ENCODE assay signal across 2 cellular contexts in genomic region chr12:114774181-114774580, GRCh38.
A peak's percentile ranks its signal among the peaks of the same experiment; 100 is the strongest.
TF ChIP-seq lines count a peak whose summit lies in the region.

No MANE protein-coding gene starts in this region.

TF ChIP-seq in HCT116, 20 proteins besides CTCF, POLR2A, EP300 and RAD21:
- TF ChIP-seq YY1 (IDR thresholded peaks at IDR 0.05; ENCODE audit: extremely low read depth, insufficient replicate concordance, low read depth, low read length) (no peak), TCF7L2 (IDR thresholded peaks at IDR 0.05; ENCODE audit: borderline replicate concordance, extremely low read depth, insufficient read depth, insufficient read length) (peak; percentile 35)

TF ChIP-seq in SK-N-SH treated with all-trans-retinoic acid at 6 μM for 48 hours, 23 proteins besides CTCF, POLR2A, EP300 and RAD21:
- TF ChIP-seq ISL1 (CRISPR knock-in tag; IDR thresholded peaks at IDR 0.05) (no peak), BACH2 (CRISPR knock-in tag; IDR thresholded peaks at IDR 0.05; ENCODE audit: borderline replicate concordance) (no peak), RARB (CRISPR knock-in tag; IDR thresholded peaks at IDR 0.05) (no peak), TSHZ2 (CRISPR knock-in tag; IDR thresholded peaks at IDR 0.05) (no peak), SNAI2 (CRISPR knock-in tag; IDR thresholded peaks at IDR 0.05) (no peak), TOX (CRISPR knock-in tag; IDR thresholded peaks at IDR 0.05; ENCODE audit: borderline replicate concordance) (no peak; the same call in 1 of the 2 replicates), TCF4 (CRISPR knock-in tag; IDR thresholded peaks at IDR 0.05; ENCODE audit: borderline replicate concordance) (no peak), ZNF565 (CRISPR knock-in tag; conservative IDR thresholded peaks at IDR 0.05; ENCODE audit: low read depth) (no peak), ARNTL (CRISPR knock-in tag; IDR thresholded peaks at IDR 0.05; ENCODE audit: borderline replicate concordance, low read depth) (no peak), ZC3H10 (CRISPR knock-in tag; IDR thresholded peaks at IDR 0.05) (no peak), ZFP30 (CRISPR knock-in tag; IDR thresholded peaks at IDR 0.05) (no peak), CSDC2 (CRISPR knock-in tag; IDR thresholded peaks at IDR 0.05) (no peak), ESRRG (CRISPR knock-in tag; IDR thresholded peaks at IDR 0.05) (no peak), GLIS3 (CRISPR knock-in tag; IDR thresholded peaks at IDR 0.05) (no peak), ZNF8 (CRISPR knock-in tag; IDR thresholded peaks at IDR 0.05) (no peak), ZFP3 (CRISPR knock-in tag; IDR thresholded peaks at IDR 0.05) (no peak), ZNF70 (CRISPR knock-in tag; IDR thresholded peaks at IDR 0.05) (no peak)
TF ChIP-seq in SK-N-SH treated with all-trans-retinoic acid at 6 μM for 48 hours: peak in this region for 0.
